1 cellular context compared by ENCODE assay signal in the genomic region with DNA sequence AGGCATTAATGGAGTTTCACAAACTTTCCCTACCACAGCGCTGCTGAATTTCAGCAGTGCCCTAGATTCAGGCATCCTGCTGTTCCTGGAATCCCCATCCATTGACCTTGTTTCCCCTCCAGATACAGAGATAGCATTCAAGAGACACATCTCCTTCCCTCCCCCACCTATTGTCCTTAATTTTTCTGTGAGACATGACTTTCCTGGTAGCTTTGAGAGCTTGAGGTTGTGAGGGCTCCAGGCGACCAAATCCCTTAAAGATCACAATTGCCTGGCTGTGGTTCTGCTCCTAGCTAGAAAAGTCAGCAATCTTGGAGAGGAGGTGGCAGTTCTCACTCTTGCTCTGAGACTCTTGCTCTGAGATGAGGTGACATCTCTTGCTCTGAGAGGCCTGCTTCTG.
A peak's percentile ranks its signal among the peaks of the same experiment; 100 is the strongest.
TF ChIP-seq lines count a peak whose summit lies in the region.

No MANE protein-coding gene starts in this region.

TF ChIP-seq in H1, 55 proteins besides CTCF, POLR2A, EP300 and RAD21 (continued from another document):
- TF ChIP-seq, protein P1, sequence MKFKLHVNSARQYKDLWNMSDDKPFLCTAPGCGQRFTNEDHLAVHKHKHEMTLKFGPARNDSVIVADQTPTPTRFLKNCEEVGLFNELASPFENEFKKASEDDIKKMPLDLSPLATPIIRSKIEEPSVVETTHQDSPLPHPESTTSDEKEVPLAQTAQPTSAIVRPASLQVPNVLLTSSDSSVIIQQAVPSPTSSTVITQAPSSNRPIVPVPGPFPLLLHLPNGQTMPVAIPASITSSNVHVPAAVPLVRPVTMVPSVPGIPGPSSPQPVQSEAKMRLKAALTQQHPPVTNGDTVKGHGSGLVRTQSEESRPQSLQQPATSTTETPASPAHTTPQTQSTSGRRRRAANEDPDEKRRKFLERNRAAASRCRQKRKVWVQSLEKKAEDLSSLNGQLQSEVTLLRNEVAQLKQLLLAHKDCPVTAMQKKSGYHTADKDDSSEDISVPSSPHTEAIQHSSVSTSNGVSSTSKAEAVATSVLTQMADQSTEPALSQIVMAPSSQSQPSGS (IDR thresholded peaks at IDR 0.05; ENCODE audit: low read length) = 0 out of 2 replicates have a peak, but pooled peaks have one; percentile 76
- TF ChIP-seq TCF12 (IDR thresholded peaks at IDR 0.05; ENCODE audit: low read depth, low read length) (0 out of 2 replicates have a peak, but pooled peaks have one; percentile 25), NANOG (IDR thresholded peaks at IDR 0.05; ENCODE audit: insufficient read depth, low read depth, low read length, poor library complexity, severe bottlenecking) (peak; percentile 66), YY1 (IDR thresholded peaks at IDR 0.05; ENCODE audit: low read depth, low read length) (peak; percentile 51; the same call in 1 of the 2 replicates), RBBP5 (IDR thresholded peaks at IDR 0.05; ENCODE audit: borderline replicate concordance, low read depth, low read length) (peak; percentile 81; the same call in 1 of the 2 replicates)
TF ChIP-seq in H1: peak in this region for 9.
